13 cellular contexts compared by ENCODE assay signal in the genomic region with DNA sequence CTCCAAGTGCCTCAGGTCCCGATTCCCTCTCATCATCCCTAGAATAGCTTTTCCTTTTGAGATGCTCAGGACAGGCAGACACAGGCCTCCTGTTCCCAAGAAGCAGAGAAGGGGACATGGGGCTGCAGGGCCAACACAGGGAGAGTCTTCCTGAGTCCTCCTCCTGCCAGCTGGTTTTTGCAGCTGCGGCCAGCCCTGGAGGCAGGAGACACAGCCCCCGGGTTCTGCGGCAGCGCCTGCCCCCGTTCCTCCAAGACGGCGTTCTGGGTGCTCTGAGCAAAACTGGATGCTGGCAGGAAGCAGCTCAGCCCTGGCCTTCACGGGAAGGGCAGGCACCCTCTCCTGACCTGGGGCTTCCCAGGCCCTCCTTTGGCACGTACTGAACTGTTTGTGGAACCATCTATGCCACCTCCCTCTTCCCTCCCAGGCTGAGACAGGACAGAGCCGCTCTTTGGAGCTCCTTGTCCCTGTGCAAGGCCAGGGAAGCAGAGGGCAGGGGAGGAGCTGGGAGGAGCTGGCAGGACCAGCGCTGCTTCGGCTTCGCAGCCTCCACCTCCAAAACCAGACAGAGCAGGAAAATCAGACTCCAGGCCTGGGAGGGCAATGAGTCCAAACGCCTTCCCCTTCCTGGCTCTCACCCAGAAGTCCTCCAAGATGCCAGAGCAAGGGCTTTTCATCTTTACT. TPM values are rescaled to one million over a fixed set of nuclear protein-coding genes. Genes with fewer than 3 reads are reported as not detected.
DNase-seq lines count a peak whose midpoint lies in the region; ATAC-seq and TF ChIP-seq lines count a peak whose summit lies in the region.
"Not testable (repeated sequence)": the region's sequence is repeated elsewhere in the genome, so short reads cannot be mapped to it uniquely, and the experiment has no call there.
"Had no signal": no experiment of that assay in that cellular context is flagged by ENCODE, and none has a peak within 500 bp of the region (broad histone marks: within the 10 kb centered on the region; RNA-seq: fewer than 3 reads in every experiment).

No MANE protein-coding gene starts in this region.

- WGBS in right lobe of liver (ENCODE audit: insufficient coverage, low coverage, low lambda C conversion rate, missing lambda C conversion rate), result 40% methylated on average over 4 of the region's 15 CpGs
- 59 to 66% methylated on average over 11 of the region's 15 CpGs for WGBS in sigmoid colon, 2 donors

- not testable (repeated sequence) for H3K9me3 Mint-ChIP-seq in neural progenitor cell

- not testable (repeated sequence) for H3K4me3 ChIP-seq in DND-41 (ENCODE audit: low read depth in 1 of 2, low read length in 2 of 2); right lobe of liver; neural progenitor cell; sigmoid colon; upper lobe of right lung
- H3K4me3 ChIP-seq in SJCRH30, result peak overlapping the region; percentile 24; the same call in 1 of the 2 replicates

- not testable (repeated sequence) for H3F3A ChIP-seq in neural progenitor cell (ENCODE audit: low read depth)

- not testable (repeated sequence) for H3K9me3 ChIP-seq in DND-41 (ENCODE audit: insufficient read depth, low read length, severe bottlenecking); SJCRH30 (replicated peaks); right lobe of liver; neural progenitor cell (ENCODE audit: low read depth); sigmoid colon; upper lobe of right lung

- not testable (repeated sequence) for H3K4me3 Mint-ChIP-seq in neural progenitor cell

- not testable (repeated sequence) for H3K4me1 ChIP-seq in DND-41 (ENCODE audit: insufficient read depth, low read length); SJCRH30; right lobe of liver; neural progenitor cell; upper lobe of right lung
- peaks cover 0 to 24% (median 7%) of the 10 kb centered on the region in 4 donors for H3K4me1 ChIP-seq in sigmoid colon

- not testable (repeated sequence) for H3K9ac ChIP-seq in DND-41 (ENCODE audit: low read depth, low read length); neural progenitor cell

- not testable (repeated sequence) for H2AFZ ChIP-seq in DND-41 (ENCODE audit: low read depth, low read length)
- peak overlapping the region; percentile 82 for H2AFZ ChIP-seq in neural progenitor cell (replicated peaks)

- H3K36me3 Mint-ChIP-seq in neural progenitor cell, result not testable (repeated sequence)

- ATAC-seq in DND-41 (ENCODE audit: insufficient read depth, low read depth), result peak; percentile 22; the same call in 2 of the 3 replicates
- peak; percentile 81 to 85 for ATAC-seq in left cardiac atrium
- peak; percentile 23 to 55 (median 46) for ATAC-seq in right lobe of liver
- ATAC-seq in upper lobe of right lung, result peak; percentile 73

- H3K36me3 ChIP-seq in DND-41 (ENCODE audit: insufficient read depth, low read length); SJCRH30; right lobe of liver; neural progenitor cell; sigmoid colon; upper lobe of right lung: not testable (repeated sequence)

- H4K20me1 ChIP-seq in DND-41 (ENCODE audit: insufficient read depth, low read length); neural progenitor cell (ENCODE audit: low read depth): not testable (repeated sequence)

- not testable (repeated sequence) for H3K4me1 Mint-ChIP-seq in neural progenitor cell

- H3K27ac Mint-ChIP-seq in neural progenitor cell, result not testable (repeated sequence)

- not testable (repeated sequence) for TF ChIP-seq CTCF in DND-41 (IDR thresholded peaks at IDR 0.05; ENCODE audit: borderline replicate concordance, extremely low read depth, low read length, poor library complexity, severe bottlenecking); right lobe of liver (IDR thresholded peaks at IDR 0.05); neural progenitor cell (IDR thresholded peaks at IDR 0.05); sigmoid colon (IDR thresholded peaks at IDR 0.05); upper lobe of right lung (IDR thresholded peaks at IDR 0.05)

- not testable (repeated sequence) for DNase-seq in DND-41, right lobe of liver
- DNase-seq in SJCRH30 (peak; percentile 29 to 47), ecto neural progenitor cell (ENCODE audit: low spot score) (peak; percentile 46), left cardiac atrium (peak; percentile 60), neural progenitor cell (ENCODE audit: low spot score) (peak; percentile 1), sigmoid colon (peak; percentile 56), upper lobe of right lung (peak; percentile 61)

- TF ChIP-seq POLR2A in right lobe of liver (IDR thresholded peaks at IDR 0.05); sigmoid colon (IDR thresholded peaks at IDR 0.05): not testable (repeated sequence)

- intact Hi-C loops in left cardiac atrium (cut with DNase I); right lobe of liver (cut with DNase I); sigmoid colon (cut with DNase I); upper lobe of right lung (cut with DNase I): not testable (repeated sequence)

- H3K27me3 ChIP-seq in DND-41 (ENCODE audit: insufficient read depth, low read length, poor library complexity); SJCRH30; right lobe of liver; neural progenitor cell; sigmoid colon; upper lobe of right lung: not testable (repeated sequence)

- not testable (repeated sequence) for H3K27ac ChIP-seq in DND-41 (ENCODE audit: low read length); SJCRH30; right lobe of liver; neural progenitor cell; upper lobe of right lung
- H3K27ac ChIP-seq in sigmoid colon, result peak overlapping the region in 3 of 4 donors; percentile 34 to 65 (median 52)

- not testable (repeated sequence) for H3K79me2 ChIP-seq in DND-41 (ENCODE audit: insufficient read depth, low read length); neural progenitor cell (ENCODE audit: low read depth)

- not testable (repeated sequence) for H3K27me3 Mint-ChIP-seq in neural progenitor cell (ENCODE audit: insufficient read depth, low read depth)

- H3K4me2 ChIP-seq in DND-41 (ENCODE audit: insufficient read depth, low read length); neural progenitor cell: not testable (repeated sequence)

- not testable (repeated sequence) for TF ChIP-seq EP300 in sigmoid colon (IDR thresholded peaks at IDR 0.05)

RNA-seq across cellular contexts. Expression of gene NPIPB15, which starts 22.2 kb away (rescaled TPM):
- 0.96 and 1.5 TPM in 2 replicates for total RNA-seq in SJCRH30 (2014; rRNA removed; shearing (Covaris generic))
- total RNA-seq in left cardiac atrium, result 1 to 10 TPM in 1 of 2 donors, not detected in 1; 2.5 TPM
- 10 to 100 TPM in 1 of 6 experiments, 1 to 10 TPM in 1, under 1 TPM in 1, not detected in 3; 0.51 to 12.2 (median 3.1) TPM for total RNA-seq in right lobe of liver
- total RNA-seq in neural progenitor cell (ENCODE audit: low replicate concordance), result 1.9 and 2.3 TPM in 2 replicates
- total RNA-seq in sigmoid colon, result 1 to 10 TPM in 3 of 4 donors, not detected in 1; 1.1 to 9.1 (median 1.6) TPM
- 10 to 100 TPM in 1 of 3 donors, 1 to 10 TPM in 2; 1.8 to 27.1 (median 4.2) TPM for polyA plus RNA-seq in sigmoid colon
- total RNA-seq in upper lobe of right lung, result not detected
- total RNA-seq: A172, cardiac septum, Daoy, H7 had no signal

RNA-seq across cellular contexts. Expression of gene CLEC18B, which starts 22.9 kb away (rescaled TPM):
- not detected in 2 replicates for total RNA-seq in SJCRH30 (2014; rRNA removed; shearing (Covaris generic))
- total RNA-seq in left cardiac atrium (under 1 TPM; 0.38 to 0.55 TPM), right lobe of liver (under 1 TPM in 3 of 6 experiments, not detected in 3; 0.64 to 0.75 (median 0.71) TPM), neural progenitor cell (ENCODE audit: low replicate concordance) (3.4 and 5.0 TPM in 2 replicates), sigmoid colon (1 to 10 TPM in 1 of 4 donors, under 1 TPM in 1, not detected in 2; 0.49 to 1.7 TPM), upper lobe of right lung (not detected)
- polyA plus RNA-seq in sigmoid colon, result under 1 TPM in 1 of 3 donors, not detected in 2; 0.83 TPM
- total RNA-seq: Daoy had no signal
- polyA plus RNA-seq: naive thymus-derived CD8-positive, alpha-beta T cell had no signal

Comparison
In these comparisons a context has a peak if more than half of its experiments do, and no peak if none do; other contexts are left out.
1. ATAC-seq: peak in every context shown above with its lines; median percentile 83 in left cardiac atrium; 73 in upper lobe of right lung; 46 in right lobe of liver; 22 in DND-41.